In genomic region chr18:50727721-50728470, GRCh38 we compare ENCODE assay signal across 24 cellular contexts.
DNase-seq lines count a peak whose midpoint lies in the region; ATAC-seq, FAIRE-seq and TF ChIP-seq lines count a peak whose summit lies in the region.
"Had no signal": no experiment of that assay in that cellular context is flagged by ENCODE, and none has a peak within 500 bp of the region (broad histone marks: within the 10 kb centered on the region; RNA-seq: fewer than 3 reads in every experiment).

No MANE protein-coding gene starts in this region.

- RAD21 ChIA-PET in GM12878 (lab: Charles Lee; ENCODE audit: unreplicated experiment), result no interaction called here

- TF ChIP-seq RAD21 in GM12878 (IDR thresholded peaks at IDR 0.05; ENCODE audit: insufficient read depth, low read depth, low read length), result no peak

- TF ChIP-seq EP300 in GM12878 (IDR thresholded peaks at IDR 0.05; ENCODE audit: borderline replicate concordance in 1 of 2, control insufficient read depth in 1 of 2, low read depth in 2 of 2, low read length in 2 of 2), result no peak

- no peak overlapping the region for H3K4me3 ChIP-seq in GM12878
- no peak overlapping the region for H3K4me3 ChIP-seq in left ventricle myocardium inferior
- no peak overlapping the region for H3K4me3 ChIP-seq in skeletal muscle tissue (ENCODE audit: low read length in 3 of 3)
- H3K4me3 ChIP-seq: adrenal gland, breast epithelium, left lung, mucosa of descending colon, neural progenitor cell, stomach, upper lobe of left lung had no signal

- H3K36me3 ChIP-seq in GM12878 (ENCODE audit: control insufficient read depth in 2 of 2, insufficient read depth in 2 of 2, low read length in 1 of 2) (no peaks in the 10 kb centered on the region), left ventricle myocardium inferior (no peaks in the 10 kb centered on the region), skeletal muscle tissue (ENCODE audit: control insufficient read depth in 3 of 3, insufficient read depth in 3 of 3, low read length in 3 of 3) (peaks cover 0 to 4% (median 0%) of the 10 kb centered on the region in 3 donors)
- H3K36me3 ChIP-seq: adrenal gland, breast epithelium, left lung, neural progenitor cell, upper lobe of left lung had no signal

- in situ Hi-C loops in GM12878 (cut with MboI), result no loop called here

- WGBS in GM12878 (ENCODE audit: insufficient coverage, insufficient replicate concordance, low lambda C conversion rate, missing lambda C conversion rate), result 76% methylated on average over 10 of the region's 10 CpGs

- DNase-seq in NCI-H1105 treated with DMSO at 0.1 percent for 48 hours (lab: John Stamatoyannopoulos, UW) (peak; percentile 12), NCI-H1105 (lab: John Stamatoyannopoulos, UW) (no peak), GM12878 (ENCODE audit: low read depth, low spot score) (no peak), left ventricle myocardium inferior (no peak), erythroblast (lab: John Stamatoyannopoulos, UW) (no peak), activated gamma-delta T cell (lab: John Stamatoyannopoulos, UW) (no peak)
- DNase-seq: activated CD4-positive, alpha-beta T cell treated with anti-CD3 and anti-CD28 coated beads, Interleukin-2, amount 50 U/mL, for 48 hours; AML-193; DND-41; left lung; mucosa of descending colon; NCI-H2029; stomach; upper lobe of left lung had no signal

- ATAC-seq in GM12878 (peak; percentile 15; the same call in 1 of the 3 replicates), HG02938 (IDR thresholded peaks at IDR 0.05; ENCODE audit: unreplicated experiment) (no peak)
- ATAC-seq: left lung, mucosa of descending colon had no signal

- no TSS peak for BruUV-seq in GM12878 (replicated peaks; lab: Mats Ljungman, UMichigan)

- POLR2A ChIA-PET in GM12878 (lab: Charles Lee), result no interaction called here

- no peak for FAIRE-seq in GM12878 (lab: Jason Lieb, UNC)
- FAIRE-seq: HTR-8/SVneo, RCC 7860 had no signal

- H3K27ac ChIP-seq in GM12878 (ENCODE audit: control insufficient read depth, insufficient read depth), result no peak overlapping the region
- peak overlapping the region; percentile 64 for H3K27ac ChIP-seq in left ventricle myocardium inferior (replicated peaks)
- H3K27ac ChIP-seq in skeletal muscle tissue (ENCODE audit: low read depth, low read length), result peak overlapping the region; percentile 7
- H3K27ac ChIP-seq: 22Rv1, breast epithelium, KMS-11, left lung, neural progenitor cell, stomach, upper lobe of left lung, VCaP had no signal

- CTCF ChIA-PET in GM12878 (lab: Yijun Ruan, JAX), result no interaction called here

- no peaks in the 10 kb centered on the region for H4K20me1 ChIP-seq in GM12878 (ENCODE audit: control insufficient read depth, insufficient read depth)

- no peaks in the 10 kb centered on the region for H3K79me2 ChIP-seq in GM12878 (ENCODE audit: control insufficient read depth, insufficient read depth, low read length)

- no peak for TF ChIP-seq POLR2A in GM12878 (IDR thresholded peaks at IDR 0.05; ENCODE audit: low read depth, low read length)
- no peak for TF ChIP-seq POLR2A in erythroblast (IDR thresholded peaks at IDR 0.05; ENCODE audit: low read length)

- no peak overlapping the region for H2AFZ ChIP-seq in GM12878 (ENCODE audit: control insufficient read depth, low read depth, low read length)
- H2AFZ ChIP-seq: neural progenitor cell had no signal

- H3K4me1 ChIP-seq in GM12878 (ENCODE audit: control insufficient read depth, insufficient read depth, low read length) (peaks cover 15% of the 10 kb centered on the region), left ventricle myocardium inferior (peaks cover 42% of the 10 kb centered on the region), skeletal muscle tissue (ENCODE audit: control insufficient read depth in 3 of 3, insufficient read depth in 3 of 3, low read length in 3 of 3) (peaks cover 14 to 21% (median 19%) of the 10 kb centered on the region in 3 donors)
- H3K4me1 ChIP-seq: breast epithelium, left lung, neural progenitor cell, stomach, upper lobe of left lung had no signal

- H3K9me3 ChIP-seq in GM12878 (replicated peaks; ENCODE audit: control insufficient read depth, insufficient read depth, low read length) (no peaks in the 10 kb centered on the region), left ventricle myocardium inferior (replicated peaks) (no peaks in the 10 kb centered on the region), skeletal muscle tissue (ENCODE audit: control insufficient read depth in 3 of 3, low read length in 3 of 3) (no peaks in the 10 kb centered on the region)
- H3K9me3 ChIP-seq: adrenal gland, breast epithelium, left lung, mucosa of descending colon, stomach, upper lobe of left lung had no signal

- peak overlapping the region; percentile 36; the same call in 1 of the 2 replicates for H3K4me2 ChIP-seq in GM12878 (ENCODE audit: control insufficient read depth, insufficient read depth)
- H3K4me2 ChIP-seq: KMS-11, neural progenitor cell had no signal

- intact Hi-C loops in GM12878 (cut with micrococcal nuclease; ENCODE audit: unreplicated experiment), result no loop called here
- intact Hi-C loops in left ventricle myocardium inferior (cut with micrococcal nuclease), result no loop called here

- SMC1A ChIA-PET in GM12878 (lab: Charles Lee; ENCODE audit: uncharacterized antibody, unreplicated experiment), result no interaction called here

- H3K9ac ChIP-seq in GM12878 (ENCODE audit: control insufficient read depth, insufficient read depth, low read length), result no peak overlapping the region
- peak overlapping the region in 1 of 3 donors; percentile 25 for H3K9ac ChIP-seq in skeletal muscle tissue (ENCODE audit: low read depth in 1 of 3, low read length in 3 of 3)
- H3K9ac ChIP-seq: KMS-11, neural progenitor cell had no signal

- H3K27me3 ChIP-seq in GM12878 (replicated peaks in 1 of 2; ENCODE audit: control insufficient read depth in 2 of 2, insufficient read depth in 2 of 2, low read length in 1 of 2), result no peaks in the 10 kb centered on the region
- H3K27me3 ChIP-seq in left ventricle myocardium inferior (ENCODE audit: low read depth), result no peaks in the 10 kb centered on the region
- H3K27me3 ChIP-seq in skeletal muscle tissue (ENCODE audit: control insufficient read depth in 3 of 3, insufficient read depth in 3 of 3, low read length in 3 of 3), result no peaks in the 10 kb centered on the region
- H3K27me3 ChIP-seq: adrenal gland, breast epithelium, neural progenitor cell, stomach, upper lobe of left lung had no signal

- no peak for TF ChIP-seq CTCF in GM12878 (IDR thresholded peaks at IDR 0.05 in 2 of 3, conservative IDR thresholded peaks at IDR 0.05 in 1 of 3; ENCODE audit: control insufficient read depth in 2 of 3, extremely low read depth in 1 of 3, insufficient read depth in 1 of 3, low read depth in 3 of 3, low read length in 3 of 3)
- no peak for TF ChIP-seq CTCF in left ventricle myocardium inferior (IDR thresholded peaks at IDR 0.05; ENCODE audit: borderline replicate concordance)

TF ChIP-seq in GM12878, 131 proteins besides CTCF, POLR2A, EP300 and RAD21:
- TF ChIP-seq ASH2L (IDR thresholded peaks at IDR 0.05; ENCODE audit: borderline replicate concordance, low read depth), result no peak
- no peak for TF ChIP-seq SIN3A (IDR thresholded peaks at IDR 0.05; ENCODE audit: low read depth, low read length)
- TF ChIP-seq RAD51 (IDR thresholded peaks at IDR 0.05), result no peak
- no peak for TF ChIP-seq HSF1 (IDR thresholded peaks at IDR 0.05; ENCODE audit: low read depth, low read length)
- TF ChIP-seq BMI1 (IDR thresholded peaks at IDR 0.05; ENCODE audit: borderline replicate concordance), result no peak
